In genomic region chr17:78316115-78316866, GRCh38 we compare ENCODE assay signal across 8 cellular contexts. TPM values are rescaled to one million over a fixed set of nuclear protein-coding genes. Genes with fewer than 3 reads are reported as not detected.
DNase-seq lines count a peak whose midpoint lies in the region; ATAC-seq lines count a peak whose summit lies in the region.

No MANE protein-coding gene starts in this region.

- no peaks in the 10 kb centered on the region for H3K27me3 ChIP-seq in right cardiac atrium (ENCODE audit: control insufficient read depth, insufficient read depth)

- intact Hi-C loops in right cardiac atrium (cut with DNase I), result no loop called here

- H3K9me3 ChIP-seq in T-helper 17 cell (ENCODE audit: control insufficient read depth, low read length, poor library complexity, severe bottlenecking) (no peaks in the 10 kb centered on the region), right cardiac atrium (ENCODE audit: control insufficient read depth, low read length) (no peaks in the 10 kb centered on the region)

- no peaks in the 10 kb centered on the region for H3K36me3 Mint-ChIP-seq in T-helper 17 cell (ENCODE audit: low read depth)

- peak overlapping the region; percentile 88 for H3K4me3 Mint-ChIP-seq in T-helper 17 cell

- 77% methylated on average over 22 of the region's 22 CpGs for WGBS in right cardiac atrium

- H3K27me3 Mint-ChIP-seq in T-helper 17 cell, result no peaks in the 10 kb centered on the region

- peaks cover 14% of the 10 kb centered on the region for H3K4me1 ChIP-seq in right cardiac atrium (ENCODE audit: control insufficient read depth, insufficient read depth, low read length)

- H3K27ac Mint-ChIP-seq in T-helper 17 cell, result peak overlapping the region; percentile 81

- DNase-seq in T-helper 17 cell, result no peak
- DNase-seq in right cardiac atrium, result peak in 1 of 3 donors; percentile 55
- DNase-seq in skeletal muscle cell (ENCODE audit: low read depth), result no peak
- no peak for DNase-seq in stimulated activated CD4-positive, alpha-beta T cell treated with anti-CD3 and anti-CD28 coated beads, Interleukin-1b, Interleukin-23, amount 100 ng/mL, for 48 hours

- H3K27ac ChIP-seq in right cardiac atrium (ENCODE audit: low read length), result peak overlapping the region; percentile 31

- peak overlapping the region; percentile 5; the same call in 1 of the 2 replicates for H3K4me3 ChIP-seq in GM08714 (ENCODE audit: low read length)
- no peak overlapping the region for H3K4me3 ChIP-seq in right cardiac atrium (ENCODE audit: low read length)
- H3K4me3 ChIP-seq in skeletal muscle cell (ENCODE audit: low read depth, low read length), result peak overlapping the region; percentile 6

- peaks cover 27% of the 10 kb centered on the region for H3K4me1 Mint-ChIP-seq in T-helper 17 cell

- ATAC-seq in T-helper 17 cell, result no peak
- ATAC-seq in right cardiac atrium, result no peak
- no peak for ATAC-seq in HG02970 (IDR thresholded peaks at IDR 0.05; ENCODE audit: low FRiP score, unreplicated experiment)
- ATAC-seq in HG03342 (IDR thresholded peaks at IDR 0.05; ENCODE audit: unreplicated experiment), result no peak
- no peak for ATAC-seq in GM21526 (IDR thresholded peaks at IDR 0.05; ENCODE audit: low FRiP score, unreplicated experiment)

RNA-seq across cellular contexts. Expression of gene SOCS3, which starts 43.6 kb away (rescaled TPM):
- 100 to 1,000 TPM; 119 to 197 TPM for total RNA-seq in T-helper 17 cell
- total RNA-seq in right cardiac atrium, result 10 to 100 TPM in 3 of 4 donors, 1 to 10 TPM in 1; 6.6 to 51.2 (median 11.6) TPM
- polyA plus RNA-seq in right cardiac atrium, result 52.6 TPM
